In the genomic region with DNA sequence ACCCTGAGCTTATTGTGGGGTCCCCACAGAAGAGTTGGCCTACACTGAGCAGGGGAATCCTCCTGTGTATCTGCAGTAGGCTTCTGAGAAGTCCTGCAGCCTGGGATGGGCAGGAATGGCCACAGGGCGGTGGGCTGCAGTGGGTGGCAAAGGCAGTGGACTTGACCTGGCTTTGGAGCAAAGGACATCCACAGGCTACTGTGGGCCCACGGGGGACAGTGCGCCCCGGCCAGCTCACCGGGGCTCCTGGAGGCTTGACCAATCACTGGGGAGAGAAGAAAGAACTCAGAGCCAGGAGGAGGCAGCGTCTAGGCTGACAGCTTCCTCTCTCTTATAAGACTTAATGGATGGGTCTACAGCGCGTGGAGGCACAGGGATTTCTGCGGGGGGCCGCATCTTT, we compare ENCODE assay signal across 9 cellular contexts.
"Had no signal": no experiment of that assay in that cellular context is flagged by ENCODE, and none has a peak within 500 bp of the region (broad histone marks: within the 10 kb centered on the region; RNA-seq: fewer than 3 reads in every experiment).

No MANE protein-coding gene starts in this region.

- H3K4me3 Mint-ChIP-seq: HFFc6, IgD-negative memory B cell had no signal

- ATAC-seq: HCT116, HepG2 had no signal

- H3K36me3 Mint-ChIP-seq: IgD-negative memory B cell had no signal

- H3K36me3 ChIP-seq: HAP-1 had no signal

- H3K4me1 ChIP-seq: HAP-1 had no signal

- H3K27ac ChIP-seq: GM23248, HL-60 had no signal

- H3K27me3 Mint-ChIP-seq: IgD-negative memory B cell had no signal

- H3K9me3 ChIP-seq: HAP-1 had no signal

- DNase-seq: GM23248, GOT3, H7, HFFc6 had no signal

- H3K4me3 ChIP-seq: GM23248, HAP-1 had no signal

- H3K4me1 Mint-ChIP-seq: IgD-negative memory B cell had no signal

- H3K27ac Mint-ChIP-seq: HFFc6, IgD-negative memory B cell had no signal
